Comparison of ENCODE assay signal across 8 cellular contexts in the genomic region with DNA sequence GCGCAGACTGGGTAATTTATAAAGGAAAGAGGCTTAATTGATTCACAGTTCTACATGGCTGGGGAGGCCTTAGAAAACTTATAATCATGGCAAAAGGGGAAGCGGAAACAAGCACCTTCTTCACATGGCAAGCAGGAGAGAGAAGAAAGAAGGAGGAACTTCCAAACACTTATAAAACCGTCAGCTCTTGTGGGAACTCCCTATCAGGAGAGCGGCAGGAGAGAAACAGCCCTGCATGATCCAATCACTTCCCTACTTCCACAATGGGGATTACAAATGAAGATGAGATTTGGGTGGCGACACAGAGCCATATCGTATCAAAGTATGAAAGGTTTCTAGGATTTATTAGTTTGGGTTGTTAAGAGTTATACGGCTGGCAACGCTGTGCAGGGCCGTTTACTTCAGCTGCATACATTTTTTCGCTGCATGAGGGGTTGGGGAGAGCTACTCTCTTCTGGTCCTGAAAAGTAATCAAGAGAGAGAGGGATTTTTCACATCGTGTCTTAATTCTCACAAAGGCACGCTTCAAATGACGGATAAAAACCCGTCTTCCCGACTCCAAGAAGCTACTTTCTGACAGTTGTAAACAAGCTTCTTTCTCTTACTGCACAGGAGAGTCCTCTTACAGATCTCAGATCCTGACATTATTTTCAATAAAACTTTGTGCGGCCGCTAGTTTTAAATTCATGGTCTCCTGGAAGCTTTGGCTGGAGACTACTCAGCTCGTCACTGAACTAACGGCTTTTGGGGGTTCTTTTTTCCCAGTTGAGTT. TPM values are rescaled to one million over a fixed set of nuclear protein-coding genes. Genes with fewer than 3 reads are reported as not detected.
DNase-seq lines count a peak whose midpoint lies in the region; ATAC-seq and TF ChIP-seq lines count a peak whose summit lies in the region.

No MANE protein-coding gene starts in this region.

- peaks cover 11% of the 10 kb centered on the region for H3K36me3 Mint-ChIP-seq in activated naive CD4-positive, alpha-beta T cell treated with anti-CD3 and anti-CD28 coated beads, Interleukin-2, amount 50 U/mL, for 24 hours
- H3K36me3 Mint-ChIP-seq in MCF 10A (ENCODE audit: insufficient read depth, unreplicated experiment) = peaks cover 3% of the 10 kb centered on the region

- H3K4me1 ChIP-seq in smooth muscle cell (ENCODE audit: low read depth) = peaks cover 6% of the 10 kb centered on the region

- peak overlapping the region; percentile 86 for H3K27ac ChIP-seq in smooth muscle cell (ENCODE audit: low read depth)

- TF ChIP-seq CTCF in MCF 10A (IDR thresholded peaks at IDR 0.05; ENCODE audit: unreplicated experiment) (no peak), smooth muscle cell (IDR thresholded peaks at IDR 0.05; ENCODE audit: borderline replicate concordance, insufficient read depth, poor library complexity, severe bottlenecking) (no peak)

- H3K4me2 ChIP-seq in smooth muscle cell = peak overlapping the region; percentile 98

- peaks cover 36% of the 10 kb centered on the region for H3K79me2 ChIP-seq in smooth muscle cell (ENCODE audit: low read depth)

- H3K27me3 ChIP-seq in smooth muscle cell (ENCODE audit: low read depth) = no peaks in the 10 kb centered on the region

- POLR2A ChIA-PET in MCF 10A (lab: Yijun Ruan, JAX) = interaction anchor here (0.6 to 2.4 kb wide), 12 partner anchors 24 to 281 kb away, joined by 3 to 18 read pairs (median 3); partner anchors contain the start of gene CLDN12

- no peaks in the 10 kb centered on the region for H3K9me3 Mint-ChIP-seq in activated naive CD4-positive, alpha-beta T cell treated with anti-CD3 and anti-CD28 coated beads, Interleukin-2, amount 50 U/mL, for 24 hours
- no peaks in the 10 kb centered on the region for H3K9me3 Mint-ChIP-seq in MCF 10A (ENCODE audit: unreplicated experiment)

- CTCF ChIA-PET in MCF 10A (lab: Yijun Ruan, JAX) = interaction anchor here (0.5 to 1.7 kb wide), 27 partner anchors 9 to 1942 kb away, joined by 3 to 15 read pairs (median 3); partner anchors contain the start of gene CLDN12

- H3K27ac Mint-ChIP-seq in activated naive CD4-positive, alpha-beta T cell treated with anti-CD3 and anti-CD28 coated beads, Interleukin-2, amount 50 U/mL, for 24 hours = peak overlapping the region; percentile 97
- H3K27ac Mint-ChIP-seq in MCF 10A (ENCODE audit: low read depth, unreplicated experiment) = peak overlapping the region; percentile 95

- peak overlapping the region; percentile 97 for H2AFZ ChIP-seq in smooth muscle cell (ENCODE audit: low read depth)

- intact Hi-C loops in MCF 10A (cut with micrococcal nuclease) = loop anchor here (1.0 kb wide), 2 partner anchors 58 to 80 kb away; partner anchors contain the start of gene CLDN12

- peak overlapping the region; percentile 95 for H3K9ac ChIP-seq in smooth muscle cell (ENCODE audit: low read depth)

- 14% methylated on average over 19 of the region's 19 CpGs for WGBS in smooth muscle cell (ENCODE audit: low lambda C conversion rate)

- H3K9me3 ChIP-seq in smooth muscle cell (replicated peaks; ENCODE audit: low read depth) = no peaks in the 10 kb centered on the region

- no peaks in the 10 kb centered on the region for H3F3A ChIP-seq in smooth muscle cell (ENCODE audit: low read depth)

- H3K27me3 Mint-ChIP-seq in activated naive CD4-positive, alpha-beta T cell treated with anti-CD3 and anti-CD28 coated beads, Interleukin-2, amount 50 U/mL, for 24 hours = no peaks in the 10 kb centered on the region
- no peaks in the 10 kb centered on the region for H3K27me3 Mint-ChIP-seq in MCF 10A (ENCODE audit: insufficient read depth, unreplicated experiment)

- H3K4me3 Mint-ChIP-seq in activated naive CD4-positive, alpha-beta T cell treated with anti-CD3 and anti-CD28 coated beads, Interleukin-2, amount 50 U/mL, for 24 hours = peak overlapping the region; percentile 97
- peak overlapping the region; percentile 94 for H3K4me3 Mint-ChIP-seq in MCF 10A (ENCODE audit: unreplicated experiment)

- H3K4me3 ChIP-seq in smooth muscle cell = peak overlapping the region; percentile 89

- H3K36me3 ChIP-seq in smooth muscle cell (ENCODE audit: low read depth) = no peaks in the 10 kb centered on the region

- peak; percentile 11 for ATAC-seq in HG02759 (IDR thresholded peaks at IDR 0.05; ENCODE audit: unreplicated experiment)

- H4K20me1 ChIP-seq in smooth muscle cell (ENCODE audit: low read depth) = no peaks in the 10 kb centered on the region

- BruUV-seq in MCF 10A (replicated peaks; lab: Mats Ljungman, UMichigan) = TSS peak; percentile 68

- no peak for DNase-seq in activated naive CD4-positive, alpha-beta T cell (lab: John Stamatoyannopoulos, UW)
- DNase-seq in NCI-H82 treated with DMSO at 0.1 percent for 48 hours (lab: John Stamatoyannopoulos, UW; ENCODE audit: unreplicated experiment) (peak; percentile 34), MCF 10A (ENCODE audit: unreplicated experiment) (peak; percentile 2), iris pigment epithelial cell (ENCODE audit: low read depth) (peak; percentile 64), smooth muscle cell (lab: John Stamatoyannopoulos, UW; ENCODE audit: unreplicated experiment) (no peak), epidermal melanocyte (ENCODE audit: insufficient read length, low spot score) (no peak)

- H3K4me1 Mint-ChIP-seq in activated naive CD4-positive, alpha-beta T cell treated with anti-CD3 and anti-CD28 coated beads, Interleukin-2, amount 50 U/mL, for 24 hours = peaks cover 50% of the 10 kb centered on the region
- H3K4me1 Mint-ChIP-seq in MCF 10A (ENCODE audit: insufficient read depth, unreplicated experiment) = peaks cover 17% of the 10 kb centered on the region

RNA-seq across cellular contexts. Expression of gene GTPBP10, which starts 0.8 kb away (rescaled TPM):
- total RNA-seq in MCF 10A (2022) (41.6 and 51.1 TPM in 2 replicates), smooth muscle cell (19.4 and 22.1 TPM in 2 replicates)
- 13.5 and 14.4 TPM in 2 replicates for polyA plus RNA-seq in smooth muscle cell

RNA-seq across cellular contexts. Expression of gene FAM237B, which starts 24.6 kb away (rescaled TPM):
- total RNA-seq in MCF 10A (2022) (not detected in 2 replicates), smooth muscle cell (not detected in 2 replicates)
- polyA plus RNA-seq in smooth muscle cell = 0.17 TPM in 1 of 2 replicates, not detected in the other

RNA-seq across cellular contexts. Expression of gene CLDN12, which starts 57.5 kb away (rescaled TPM):
- 22.5 and 39.2 TPM in 2 replicates for total RNA-seq in MCF 10A (2022)
- total RNA-seq in smooth muscle cell = 50.2 and 51.1 TPM in 2 replicates
- 16.1 and 18.1 TPM in 2 replicates for polyA plus RNA-seq in smooth muscle cell

Comparison
In these comparisons a context has a peak if more than half of its experiments do, and no peak if none do; other contexts are left out.
1. DNase-seq: peak in NCI-H82 treated with DMSO at 0.1 percent for 48 hours (single experiment), MCF 10A (single experiment) and iris pigment epithelial cell (single experiment); none in activated naive CD4-positive, alpha-beta T cell (0 of 4), smooth muscle cell (single experiment) and epidermal melanocyte (single experiment).